8 cellular contexts compared by ENCODE assay signal in genomic region chr11:66045177-66045639, GRCh38. TPM values are rescaled to one million over a fixed set of nuclear protein-coding genes. Genes with fewer than 3 reads are reported as not detected.
DNase-seq lines count a peak whose midpoint lies in the region; ATAC-seq and FAIRE-seq lines count a peak whose summit lies in the region.

No MANE protein-coding gene starts in this region.

- no peaks in the 10 kb centered on the region for H4K20me1 ChIP-seq in GM23248 (ENCODE audit: insufficient read depth)

- peaks cover 12% of the 10 kb centered on the region for H3K4me1 ChIP-seq in CD4-positive, alpha-beta memory T cell (ENCODE audit: insufficient read depth, low read length)
- H3K4me1 ChIP-seq in GM23248 (ENCODE audit: insufficient read depth) (no peaks in the 10 kb centered on the region), small intestine (ENCODE audit: control insufficient read depth in 2 of 2, insufficient read depth in 1 of 2, low read depth in 1 of 2, low read length in 1 of 2) (no peaks in the 10 kb centered on the region)

- no peak for FAIRE-seq in small intestine (lab: Jason Lieb, UNC)

- peak overlapping the region in 2 of 7 donors; percentile 9 to 67 for H3K27ac Mint-ChIP-seq in CD4-positive, alpha-beta memory T cell

- no peaks in the 10 kb centered on the region for H3K79me2 ChIP-seq in GM23248 (ENCODE audit: insufficient read depth)

- no peaks in the 10 kb centered on the region for H3K9me3 ChIP-seq in CD4-positive, alpha-beta memory T cell (ENCODE audit: control insufficient read depth in 1 of 2, low read length in 2 of 2)
- H3K9me3 ChIP-seq in GM23248 (ENCODE audit: low read depth) (no peaks in the 10 kb centered on the region), small intestine (ENCODE audit: control insufficient read depth, low read depth) (no peaks in the 10 kb centered on the region)

- no peak overlapping the region for H3K9ac ChIP-seq in GM23248

- H3K4me3 Mint-ChIP-seq in CD4-positive, alpha-beta memory T cell = peak overlapping the region in 2 of 8 donors; percentile 32 to 55

- H3K4me3 ChIP-seq in CD4-positive, alpha-beta memory T cell (ENCODE audit: low read length in 2 of 2) = no peak overlapping the region
- H3K4me3 ChIP-seq in GM23248 = no peak overlapping the region
- no peak overlapping the region for H3K4me3 ChIP-seq in small intestine (ENCODE audit: low read depth in 1 of 2, low read length in 2 of 2)

- H2AFZ ChIP-seq in GM23248 = no peak overlapping the region

- peak; percentile 78 to 86 (median 81) for DNase-seq in CD4-positive, alpha-beta memory T cell
- peak; percentile 88 for DNase-seq in GM23248
- peak; percentile 39 for DNase-seq in NCI-H2107 (lab: John Stamatoyannopoulos, UW)
- DNase-seq in UCSD-AML1 (lab: John Stamatoyannopoulos, UW; ENCODE audit: unreplicated experiment) = peak; percentile 78
- DNase-seq in astrocyte of the hippocampus (ENCODE audit: low read depth, low spot score) = peak; percentile 85
- DNase-seq in hypothalamus (lab: John Stamatoyannopoulos, UW) = peak in 49 of 51 donors; percentile 14 to 83 (median 58)
- DNase-seq in small intestine = peak; percentile 65

- H3K27me3 Mint-ChIP-seq in CD4-positive, alpha-beta memory T cell = peaks cover 0 to 2% of the 10 kb centered on the region in 2 donors

- H3K4me1 Mint-ChIP-seq in CD4-positive, alpha-beta memory T cell = peaks cover 5 to 16% (median 9%) of the 10 kb centered on the region in 4 donors

- no peaks in the 10 kb centered on the region for H3F3A ChIP-seq in GM23248 (ENCODE audit: insufficient read depth)

- no peak overlapping the region for H3K4me2 ChIP-seq in GM23248 (ENCODE audit: unreplicated experiment)

- no peaks in the 10 kb centered on the region for H3K36me3 ChIP-seq in CD4-positive, alpha-beta memory T cell (ENCODE audit: insufficient read depth, low read length)
- H3K36me3 ChIP-seq in GM23248 (ENCODE audit: low read depth) (no peaks in the 10 kb centered on the region), small intestine (ENCODE audit: control insufficient read depth in 2 of 2, insufficient read depth in 2 of 2, low read length in 2 of 2) (no peaks in the 10 kb centered on the region)

- H3K9me3 Mint-ChIP-seq in CD4-positive, alpha-beta memory T cell = no peaks in the 10 kb centered on the region

- no peaks in the 10 kb centered on the region for H3K27me3 ChIP-seq in CD4-positive, alpha-beta memory T cell (ENCODE audit: insufficient read depth, low read length)
- H3K27me3 ChIP-seq in GM23248 (replicated peaks; ENCODE audit: insufficient read depth) (no peaks in the 10 kb centered on the region), small intestine (ENCODE audit: control insufficient read depth in 2 of 2, insufficient read depth in 2 of 2, low read length in 2 of 2) (peaks cover 0 to 2% of the 10 kb centered on the region in 2 donors)

- 15 to 17% methylated on average over 11 of the region's 11 CpGs for WGBS in GM23248 (ENCODE audit: low coverage in 1 of 2, low lambda C conversion rate in 2 of 2, missing lambda C conversion rate in 2 of 2), 2 experiments
- WGBS in small intestine, 3 donors = 10 to 14% (median 11%) methylated on average over 11 of the region's 11 CpGs

- no peak for ATAC-seq in HG02763 (IDR thresholded peaks at IDR 0.05; ENCODE audit: unreplicated experiment)

- H3K27ac ChIP-seq in CD4-positive, alpha-beta memory T cell (ENCODE audit: low read depth, low read length) = no peak overlapping the region
- H3K27ac ChIP-seq in GM23248 (no peak overlapping the region), small intestine (ENCODE audit: low read depth in 1 of 2, low read length in 1 of 2) (no peak overlapping the region)

- CTCF ChIA-PET in CD4-positive, alpha-beta memory T cell (lab: Charles Lee; ENCODE audit: partially characterized antibody) = interaction anchor here (0.6 to 4.7 kb wide), 38 partner anchors 8 to 678 kb away, joined by 3 to 39 read pairs (median 4); partner anchors contain the start of genes BANF1, CATSPER1, CST6 and KAT5

- no peaks in the 10 kb centered on the region for H3K9me2 ChIP-seq in GM23248 (ENCODE audit: insufficient read depth)

- in situ Hi-C loops in GM23248 (cut with MboI) = no loop called here

- intact Hi-C loops in CD4-positive, alpha-beta memory T cell (cut with micrococcal nuclease) = loop anchor here (1.0 kb wide), 1 partner anchor 89 kb away; no protein-coding TSS in a partner anchor

- POLR2A ChIA-PET in CD4-positive, alpha-beta memory T cell (lab: Charles Lee; ENCODE audit: partially characterized antibody) = interaction anchor here (0.9 to 1.5 kb wide), 8 partner anchors 9 to 334 kb away, joined by 3 to 7 read pairs (median 4); partner anchors contain the start of gene CCDC85B

- no peaks in the 10 kb centered on the region for H3K36me3 Mint-ChIP-seq in CD4-positive, alpha-beta memory T cell

RNA-seq across cellular contexts. Expression of gene GAL3ST3, which starts 3.8 kb away (rescaled TPM):
- total RNA-seq in CD4-positive, alpha-beta memory T cell = not detected
- not detected for polyA plus RNA-seq in CD4-positive, alpha-beta memory T cell
- total RNA-seq in GM23248 (2014; rRNA removed; shearing (Covaris generic)) = not detected in 2 replicates
- not detected in 2 replicates for polyA plus RNA-seq in GM23248 (2016; fragmentation: Nextera tagmentation; extraction: Ambion mirVana)
- under 1 TPM in 1 of 3 donors, not detected in 2; 0.12 TPM for polyA plus RNA-seq in small intestine

RNA-seq across cellular contexts. Expression of gene SF3B2, which starts 7.0 kb away (rescaled TPM):
- total RNA-seq in CD4-positive, alpha-beta memory T cell = 100 to 1,000 TPM; 238 to 240 TPM
- 100 to 1,000 TPM in 1 of 2 donors, 10 to 100 TPM in 1; 74.4 to 128 TPM for polyA plus RNA-seq in CD4-positive, alpha-beta memory T cell
- 95.7 and 117 TPM in 2 replicates for total RNA-seq in GM23248 (2014; rRNA removed; shearing (Covaris generic))
- 146 and 152 TPM in 2 replicates for polyA plus RNA-seq in GM23248 (2016; fragmentation: Nextera tagmentation; extraction: Ambion mirVana)
- 100 to 1,000 TPM; 106 to 132 (median 112) TPM for polyA plus RNA-seq in small intestine

RNA-seq across cellular contexts. Expression of gene CATSPER1, which starts 18.9 kb away (rescaled TPM):
- not detected for total RNA-seq in CD4-positive, alpha-beta memory T cell
- not detected for polyA plus RNA-seq in CD4-positive, alpha-beta memory T cell
- not detected in 2 replicates for total RNA-seq in GM23248 (2014; rRNA removed; shearing (Covaris generic))
- polyA plus RNA-seq in GM23248 (2016; fragmentation: Nextera tagmentation; extraction: Ambion mirVana) = 1.1 and 1.7 TPM in 2 replicates
- polyA plus RNA-seq in small intestine = under 1 TPM in 1 of 3 donors, not detected in 2; 0.04 TPM

RNA-seq across cellular contexts. Expression of gene PACS1, which starts 24.9 kb away (rescaled TPM):
- 100 to 1,000 TPM; 251 to 262 TPM for total RNA-seq in CD4-positive, alpha-beta memory T cell
- polyA plus RNA-seq in CD4-positive, alpha-beta memory T cell = 100 to 1,000 TPM in 1 of 2 donors, 10 to 100 TPM in 1; 13.7 to 104 TPM
- total RNA-seq in GM23248 (2014; rRNA removed; shearing (Covaris generic)) = 44.6 and 48.9 TPM in 2 replicates
- polyA plus RNA-seq in GM23248 (2016; fragmentation: Nextera tagmentation; extraction: Ambion mirVana) (33.2 and 36.0 TPM in 2 replicates), small intestine (10 to 100 TPM in 1 of 3 donors, 1 to 10 TPM in 2; 4.0 to 13.2 (median 6.8) TPM)

RNA-seq across cellular contexts. Expression of gene CST6, which starts 33.4 kb away (rescaled TPM):
- not detected for total RNA-seq in CD4-positive, alpha-beta memory T cell
- not detected for polyA plus RNA-seq in CD4-positive, alpha-beta memory T cell
- total RNA-seq in GM23248 (2014; rRNA removed; shearing (Covaris generic)) = 15.3 and 21.9 TPM in 2 replicates
- polyA plus RNA-seq in GM23248 (2016; fragmentation: Nextera tagmentation; extraction: Ambion mirVana) (35.1 and 35.3 TPM in 2 replicates), small intestine (not detected)
